8 cellular contexts compared by ENCODE assay signal in the genomic region with DNA sequence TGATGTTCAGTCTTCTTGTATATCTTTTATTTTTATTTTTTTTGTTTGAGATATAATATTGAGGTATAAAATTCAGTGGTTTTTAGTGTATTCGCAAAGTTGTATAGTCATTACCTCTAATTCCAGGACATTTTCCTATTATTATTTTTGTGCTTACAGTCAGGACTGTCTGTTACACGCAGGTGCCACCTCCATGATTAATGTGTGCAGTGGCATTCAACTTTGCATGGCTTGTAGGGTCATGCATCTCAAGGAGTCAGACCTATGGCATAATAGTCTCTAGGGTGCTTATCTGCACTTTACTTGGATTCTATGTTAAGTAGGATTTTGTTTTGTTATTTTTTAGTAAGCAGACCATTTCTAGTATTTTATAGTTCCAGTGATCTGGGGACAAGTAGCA. TPM values are rescaled to one million over a fixed set of nuclear protein-coding genes. Genes with fewer than 3 reads are reported as not detected.
A peak's percentile ranks its signal among the peaks of the same experiment; 100 is the strongest.
DNase-seq lines count a peak whose midpoint lies in the region; ATAC-seq and TF ChIP-seq lines count a peak whose summit lies in the region.

No MANE protein-coding gene starts in this region.

- in situ Hi-C loops in gastrocnemius medialis (cut with MboI; ENCODE audit: low sequenced_read_pairs in 4 of 4) = no loop called here

- no peaks in the 10 kb centered on the region for H3K9me2 ChIP-seq in SU-DHL-6 (replicated peaks; ENCODE audit: insufficient read depth, low read length)

- H3K79me2 ChIP-seq in SU-DHL-6 (ENCODE audit: insufficient read depth, low read length) = peaks cover 15% of the 10 kb centered on the region

- peaks cover 1% of the 10 kb centered on the region for H3K36me3 ChIP-seq in H7 (replicated peaks; ENCODE audit: control insufficient read depth, insufficient read depth, low read length)
- H3K36me3 ChIP-seq in SU-DHL-6 (ENCODE audit: low read length) = peaks cover 27% of the 10 kb centered on the region
- peaks cover 0 to 45% of the 10 kb centered on the region in 2 donors for H3K36me3 ChIP-seq in gastrocnemius medialis

- no peak overlapping the region for H2AFZ ChIP-seq in SU-DHL-6 (ENCODE audit: low read depth, low read length, severe bottlenecking)

- intact Hi-C loops in gastrocnemius medialis (cut with DNase I; ENCODE audit: low total_unique reads) (loop anchor here (5.0 kb wide), 1 partner anchor 55 kb away; a partner anchor contains a TSS), posterior cingulate gyrus (cut with DNase I) (no loop called here)

- H4K20me1 ChIP-seq in SU-DHL-6 (ENCODE audit: low read depth, low read length) = no peaks in the 10 kb centered on the region

- TF ChIP-seq CTCF in SU-DHL-6 (IDR thresholded peaks at IDR 0.05; ENCODE audit: insufficient read depth, low read length, poor library complexity, severe bottlenecking) = no peak
- no peak for TF ChIP-seq CTCF in fibroblast of villous mesenchyme (IDR thresholded peaks at IDR 0.05; ENCODE audit: insufficient read depth, low read depth, low read length)
- no peak for TF ChIP-seq CTCF in gastrocnemius medialis (IDR thresholded peaks at IDR 0.05 in 4 of 5, conservative IDR thresholded peaks at IDR 0.05 in 1 of 5)

- no peak for ATAC-seq in gastrocnemius medialis

- peak overlapping the region; percentile 95 for H3K9ac ChIP-seq in SU-DHL-6 (ENCODE audit: low read length)

- peaks cover 10 to 26% of the 10 kb centered on the region in 2 donors for H3K4me1 ChIP-seq in gastrocnemius medialis

- H3K4me3 ChIP-seq in H7 (ENCODE audit: insufficient read depth, low read depth, low read length) = peak overlapping the region; percentile 84
- peak overlapping the region; percentile 98 for H3K4me3 ChIP-seq in SU-DHL-6 (ENCODE audit: insufficient read depth, low read length, poor library complexity, severe bottlenecking)
- H3K4me3 ChIP-seq in fibroblast of villous mesenchyme (ENCODE audit: low read depth, low read length) = peak overlapping the region; percentile 96
- peak overlapping the region; percentile 65 to 96 (median 90) for H3K4me3 ChIP-seq in gastrocnemius medialis

- no peak overlapping the region for H3K27ac ChIP-seq in SU-DHL-6 (ENCODE audit: low read depth, low read length)
- H3K27ac ChIP-seq in gastrocnemius medialis = peak overlapping the region; percentile 86 to 98 (median 97)

- H3K27me3 ChIP-seq in H7 (ENCODE audit: control insufficient read depth, insufficient read depth, low read length) (no peaks in the 10 kb centered on the region), SU-DHL-6 (ENCODE audit: low read length) (no peaks in the 10 kb centered on the region), gastrocnemius medialis (no peaks in the 10 kb centered on the region)

- H3K9me3 ChIP-seq in SU-DHL-6 (ENCODE audit: insufficient read depth, low read length) (no peaks in the 10 kb centered on the region), gastrocnemius medialis (no peaks in the 10 kb centered on the region)

- H3F3A ChIP-seq in SU-DHL-6 (ENCODE audit: insufficient read depth) = peaks cover 14% of the 10 kb centered on the region

- TF ChIP-seq POLR2A in gastrocnemius medialis (IDR thresholded peaks at IDR 0.05) = no peak

- peak overlapping the region; percentile 87 for H3K4me2 ChIP-seq in SU-DHL-6 (ENCODE audit: low read depth, low read length, poor library complexity, severe bottlenecking)

- DNase-seq in H7 (no peak), fibroblast of villous mesenchyme (ENCODE audit: low read depth) (no peak), gastrocnemius medialis (no peak), NCI-H446 (lab: John Stamatoyannopoulos, UW) (no peak), islet precursor cell (no peak), posterior cingulate gyrus (no peak), SHP77 (lab: John Stamatoyannopoulos, UW) (no peak)

RNA-seq across cellular contexts. Expression of a gene that starts 1.0 kb away (rescaled TPM):
- 20.5 and 21.5 TPM in 2 replicates for total RNA-seq in H7 (2014; rRNA removed; shearing (Covaris generic))
- total RNA-seq in fibroblast of villous mesenchyme (20.6 and 36.7 TPM in 2 replicates), gastrocnemius medialis (10 to 100 TPM; 18.3 to 22.2 (median 20.4) TPM)

RNA-seq across cellular contexts. Expression of a gene that starts 56.7 kb away (rescaled TPM):
- 768 and 799 TPM in 2 replicates for total RNA-seq in H7 (2014; rRNA removed; shearing (Covaris generic))
- total RNA-seq in fibroblast of villous mesenchyme (898 and 1,093 TPM in 2 replicates), gastrocnemius medialis (100 to 1,000 TPM; 397 to 521 (median 465) TPM)

RNA-seq across cellular contexts. Expression of a gene that starts 58.5 kb away (rescaled TPM):
- total RNA-seq in H7 (2014; rRNA removed; shearing (Covaris generic)) = 3.0 and 4.5 TPM in 2 replicates
- total RNA-seq in fibroblast of villous mesenchyme (66.0 and 89.4 TPM in 2 replicates), gastrocnemius medialis (1 to 10 TPM; 1.6 to 7.6 (median 3.6) TPM)
